ENCODE assay signal across 8 cellular contexts in the genomic region with DNA sequence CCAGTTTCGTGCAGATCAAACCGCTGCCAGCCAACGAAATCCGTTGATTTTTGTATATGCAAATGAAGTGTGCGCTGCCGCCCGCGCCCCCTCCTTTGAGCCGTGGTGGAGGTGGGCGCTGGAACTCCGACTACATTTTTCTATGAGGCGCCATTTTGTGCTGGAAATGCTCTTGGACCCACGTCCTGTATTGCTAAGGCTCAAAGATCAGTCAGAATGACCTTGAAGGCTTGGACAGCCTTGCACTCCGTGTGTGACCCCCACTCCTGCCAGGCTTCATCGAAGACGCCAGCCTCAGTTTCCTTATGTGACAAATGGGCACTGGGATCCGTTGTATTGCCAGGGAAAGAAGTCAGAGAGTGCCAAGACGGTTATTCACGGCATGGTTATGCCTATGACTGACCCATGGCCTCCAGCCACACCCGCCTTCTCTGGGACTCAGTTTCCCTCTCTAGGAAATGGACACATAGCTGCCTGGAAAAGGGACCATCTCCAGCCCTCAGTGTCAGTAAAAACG. TPM values are rescaled to one million over a fixed set of nuclear protein-coding genes. Genes with fewer than 3 reads are reported as not detected.
DNase-seq lines count a peak whose midpoint lies in the region; ATAC-seq and TF ChIP-seq lines count a peak whose summit lies in the region.

No MANE protein-coding gene starts in this region.

- peak overlapping the region; percentile 53 for H3K4me2 ChIP-seq in OCI-LY7 (ENCODE audit: low read length)

- DNase-seq in Caco-2 (no peak), OCI-LY7 (ENCODE audit: low spot score) (no peak), omental fat pad (ENCODE audit: low spot score) (no peak), SK-N-DZ (ENCODE audit: low spot score) (no peak)
- DNase-seq in effector memory CD8-positive, alpha-beta T cell, result no peak

- ATAC-seq in effector memory CD8-positive, alpha-beta T cell (replicated peaks), result no peak
- ATAC-seq in GM21360 (IDR thresholded peaks at IDR 0.05; ENCODE audit: unreplicated experiment) (no peak), omental fat pad (ENCODE audit: low FRiP score) (no peak), HG02852 (IDR thresholded peaks at IDR 0.05; ENCODE audit: unreplicated experiment) (no peak)

- peak overlapping the region; percentile 53; the same call in 1 of the 2 replicates for H2AFZ ChIP-seq in OCI-LY7 (ENCODE audit: low read length)

- H3K9me2 ChIP-seq in OCI-LY7 (ENCODE audit: insufficient read depth, low read length), result no peaks in the 10 kb centered on the region

- POLR2A ChIA-PET in Caco-2 (lab: Charles Lee), result interaction anchor here (0.6 to 1.8 kb wide), 26 partner anchors 9 to 263 kb away, joined by 3 to 24 read pairs (median 6); a partner anchor contains a TSS
- POLR2A ChIA-PET in OCI-LY7 (lab: Charles Lee), result interaction anchor here (0.6 kb wide), 1 partner anchor 230 kb away, joined by 6 read pairs; no protein-coding TSS in a partner anchor

- H3K4me1 Mint-ChIP-seq in Caco-2 (ENCODE audit: low read depth, unreplicated experiment), result peaks cover 14% of the 10 kb centered on the region
- peaks cover 20 to 23% of the 10 kb centered on the region in 2 donors for H3K4me1 Mint-ChIP-seq in effector memory CD8-positive, alpha-beta T cell (ENCODE audit: low read depth in 2 of 2)

- H3K27me3 ChIP-seq in Caco-2 (replicated peaks; ENCODE audit: control insufficient read depth, insufficient read depth, low read length), result no peaks in the 10 kb centered on the region
- no peaks in the 10 kb centered on the region for H3K27me3 ChIP-seq in neutrophil

- peak overlapping the region; percentile 92 for H3K27ac ChIP-seq in OCI-LY7 (ENCODE audit: low read depth, low read length, poor library complexity, severe bottlenecking)
- H3K27ac ChIP-seq in neutrophil, result peak overlapping the region; percentile 100

- H3K4me3 ChIP-seq in Caco-2 (ENCODE audit: low read depth, low read length) (peak overlapping the region; percentile 42), OCI-LY7 (ENCODE audit: low read depth, low read length, poor library complexity, severe bottlenecking) (peak overlapping the region; percentile 41), neutrophil (ENCODE audit: low read depth in 1 of 2, low read length in 1 of 2) (peak overlapping the region; percentile 76 to 89)

- peaks cover 20% of the 10 kb centered on the region for H4K20me1 ChIP-seq in OCI-LY7 (ENCODE audit: insufficient read depth, low read length)

- peak overlapping the region; percentile 93 for H3K4me3 Mint-ChIP-seq in Caco-2 (ENCODE audit: unreplicated experiment)
- H3K4me3 Mint-ChIP-seq in effector memory CD8-positive, alpha-beta T cell, result peak overlapping the region; percentile 85 to 91

- H3K36me3 ChIP-seq in Caco-2 (ENCODE audit: control insufficient read depth, insufficient read depth, low read length) (peaks cover 5% of the 10 kb centered on the region; the same call in 1 of the 2 replicates), OCI-LY7 (ENCODE audit: insufficient read depth, low read length) (peaks cover 38% of the 10 kb centered on the region), neutrophil (peaks cover 9% of the 10 kb centered on the region)

- CTCF ChIA-PET in Caco-2 (lab: Charles Lee) (interaction anchor here (1.0 to 1.4 kb wide), 2 partner anchors 69 to 95 kb away, joined by 3 read pairs; a partner anchor contains a TSS), OCI-LY7 (lab: Charles Lee; ENCODE audit: unreplicated experiment) (no interaction called here)

- H3K4me1 ChIP-seq in Caco-2, result peaks cover 18% of the 10 kb centered on the region
- peaks cover 32% of the 10 kb centered on the region for H3K4me1 ChIP-seq in OCI-LY7 (ENCODE audit: insufficient read depth, low read length, poor library complexity, severe bottlenecking)
- peaks cover 25 to 26% of the 10 kb centered on the region in 2 experiments for H3K4me1 ChIP-seq in neutrophil (ENCODE audit: control insufficient read depth in 1 of 2, insufficient read depth in 1 of 2, low read depth in 1 of 2, low read length in 1 of 2)

- peaks cover 63% of the 10 kb centered on the region for H3K36me3 Mint-ChIP-seq in Caco-2 (ENCODE audit: insufficient read depth, unreplicated experiment)
- peaks cover 50% of the 10 kb centered on the region for H3K36me3 Mint-ChIP-seq in effector memory CD8-positive, alpha-beta T cell (ENCODE audit: insufficient read depth)

- H3K79me2 ChIP-seq in OCI-LY7 (ENCODE audit: insufficient read depth, low read depth, low read length), result peaks cover 37% of the 10 kb centered on the region

- intact Hi-C loops in Caco-2 (cut with micrococcal nuclease; ENCODE audit: unreplicated experiment), result loop anchor here (1.0 to 10.0 kb wide), 4 partner anchors 23 to 291 kb away; a partner anchor contains a TSS
- intact Hi-C loops in OCI-LY7 (cut with micrococcal nuclease; ENCODE audit: unreplicated experiment), result no loop called here

- H3K9me3 ChIP-seq in Caco-2, result peaks cover 13% of the 10 kb centered on the region; the same call in 1 of the 2 replicates
- H3K9me3 ChIP-seq in OCI-LY7 (ENCODE audit: low read length), result peaks cover 21% of the 10 kb centered on the region; the same call in 1 of the 2 replicates
- H3K9me3 ChIP-seq in neutrophil, result no peaks in the 10 kb centered on the region

- BruUV-seq in Caco-2 (replicated peaks; lab: Mats Ljungman, UMichigan), result TSS peak; percentile 87
- BruUV-seq in OCI-LY7 (replicated peaks; lab: Mats Ljungman, UMichigan), result TSS peak; percentile 94

- peaks cover 11% of the 10 kb centered on the region for H3K9me3 Mint-ChIP-seq in Caco-2 (ENCODE audit: unreplicated experiment)
- H3K9me3 Mint-ChIP-seq in effector memory CD8-positive, alpha-beta T cell, result peaks cover 0 to 2% of the 10 kb centered on the region in 2 donors

- peaks cover 6% of the 10 kb centered on the region for H3K27me3 Mint-ChIP-seq in Caco-2 (ENCODE audit: insufficient read depth, unreplicated experiment)
- no peaks in the 10 kb centered on the region for H3K27me3 Mint-ChIP-seq in effector memory CD8-positive, alpha-beta T cell

- TF ChIP-seq CTCF in Caco-2 (IDR thresholded peaks at IDR 0.05; ENCODE audit: insufficient read depth in 1 of 2, low read depth in 1 of 2, low read length in 1 of 2, severe bottlenecking in 1 of 2, unreplicated experiment in 1 of 2), result no peak
- TF ChIP-seq CTCF in OCI-LY7 (conservative IDR thresholded peaks at IDR 0.05; ENCODE audit: low read length), result no peak
- TF ChIP-seq CTCF in neutrophil (IDR thresholded peaks at IDR 0.05), result no peak
- TF ChIP-seq CTCF in omental fat pad (IDR thresholded peaks at IDR 0.05), result no peak

- peak overlapping the region; percentile 99 for H3K27ac Mint-ChIP-seq in Caco-2 (ENCODE audit: unreplicated experiment)
- peak overlapping the region; percentile 98 to 100 for H3K27ac Mint-ChIP-seq in effector memory CD8-positive, alpha-beta T cell

RNA-seq across cellular contexts. Expression of a gene that starts 0.8 kb away (rescaled TPM):
- total RNA-seq in Caco-2 (2022), result 279 and 293 TPM in 2 replicates
- 682 and 848 TPM in 2 replicates for total RNA-seq in OCI-LY7 (2014; rRNA removed; shearing (Covaris generic))
- total RNA-seq in OCI-LY7 (2022), result 285 and 321 TPM in 2 replicates
- 10 to 100 TPM in 2 of 4 donors, 1 to 10 TPM in 2; 7.4 to 25.6 (median 13.0) TPM for total RNA-seq in omental fat pad
- 250 and 342 TPM in 2 replicates for polyA plus RNA-seq in SK-N-DZ (2014; cell fraction: cytosol; rRNA removed)
- 105 and 147 TPM in 2 replicates for polyA plus RNA-seq in SK-N-DZ (2014; cell fraction: nucleus; rRNA removed)

RNA-seq across cellular contexts. Expression of a gene that starts 22.6 kb away (rescaled TPM):
- total RNA-seq in Caco-2 (2022) (2,048 and 2,146 TPM in 2 replicates), OCI-LY7 (2022) (2,656 and 3,234 TPM in 2 replicates), omental fat pad (100 to 1,000 TPM; 490 to 747 (median 555) TPM)
- total RNA-seq in OCI-LY7 (2014; rRNA removed; shearing (Covaris generic)), result 847 and 872 TPM in 2 replicates
- 94.8 and 145 TPM in 2 replicates for polyA plus RNA-seq in SK-N-DZ (2014; cell fraction: cytosol; rRNA removed)
- polyA plus RNA-seq in SK-N-DZ (2014; cell fraction: nucleus; rRNA removed), result 128 and 220 TPM in 2 replicates

RNA-seq across cellular contexts. Expression of a gene that starts 24.3 kb away (rescaled TPM):
- total RNA-seq in Caco-2 (2022) (18.1 and 22.7 TPM in 2 replicates), OCI-LY7 (2022) (6.5 and 7.1 TPM in 2 replicates), omental fat pad (1 to 10 TPM in 3 of 4 donors, not detected in 1; 1.5 to 1.7 (median 1.6) TPM)
- total RNA-seq in OCI-LY7 (2014; rRNA removed; shearing (Covaris generic)), result 2.6 and 2.7 TPM in 2 replicates
- 1.1 TPM in 1 of 2 replicates, not detected in the other for polyA plus RNA-seq in SK-N-DZ (2014; cell fraction: cytosol; rRNA removed)
- not detected in 2 replicates for polyA plus RNA-seq in SK-N-DZ (2014; cell fraction: nucleus; rRNA removed)

RNA-seq across cellular contexts. Expression of a gene that starts 31.8 kb away (rescaled TPM):
- total RNA-seq in Caco-2 (2022) (not detected in 2 replicates), OCI-LY7 (2022) (not detected in 2 replicates), omental fat pad (not detected)
- total RNA-seq in OCI-LY7 (2014; rRNA removed; shearing (Covaris generic)), result not detected in 2 replicates
- not detected in 2 replicates for polyA plus RNA-seq in SK-N-DZ (2014; cell fraction: cytosol; rRNA removed)
- not detected in 2 replicates for polyA plus RNA-seq in SK-N-DZ (2014; cell fraction: nucleus; rRNA removed)

RNA-seq across cellular contexts. Expression of a gene that starts 34.7 kb away (rescaled TPM):
- not detected in 2 replicates for total RNA-seq in Caco-2 (2022)
- total RNA-seq in OCI-LY7 (2014; rRNA removed; shearing (Covaris generic)), result not detected in 2 replicates
- not detected in 2 replicates for total RNA-seq in OCI-LY7 (2022)
- not detected for total RNA-seq in omental fat pad
- 0.29 and 0.62 TPM in 2 replicates for polyA plus RNA-seq in SK-N-DZ (2014; cell fraction: cytosol; rRNA removed)
- 0.46 and 0.94 TPM in 2 replicates for polyA plus RNA-seq in SK-N-DZ (2014; cell fraction: nucleus; rRNA removed)

Comparison
In these comparisons a context has a peak if more than half of its experiments do, and no peak if none do; other contexts are left out.
1. RNA of a gene that starts 0.8 kb away (total RNA-seq): 285 to 848 TPM in OCI-LY7 and 279 to 293 TPM in Caco-2; 7.4 to 25.6 TPM in omental fat pad; every median in the first group is over 10 times any median in the second.
2. Peak in every context shown above with its lines, with median percentiles within 50 percentile points of each other: H3K4me3 ChIP-seq.